ENCODE assay signal across 8 cellular contexts in genomic region chr10:62817120-62817762, GRCh38. TPM values are rescaled to one million over a fixed set of nuclear protein-coding genes. Genes with fewer than 3 reads are reported as not detected.
A peak's percentile ranks its signal among the peaks of the same experiment; 100 is the strongest.
DNase-seq lines count a peak whose midpoint lies in the region; ATAC-seq and TF ChIP-seq lines count a peak whose summit lies in the region.

No MANE protein-coding gene starts in this region.

- peaks cover 2% of the 10 kb centered on the region for H3K36me3 Mint-ChIP-seq in activated naive CD8-positive, alpha-beta T cell treated with anti-CD3 and anti-CD28 coated beads, Interleukin-2, amount 10 ng/mL, durations not matched to agents 7 days and 5 days

- peaks cover 0 to 16% of the 10 kb centered on the region in 2 donors for H3K27me3 ChIP-seq in Peyer's patch
- peaks cover 13 to 51% (median 24%) of the 10 kb centered on the region in 3 donors for H3K27me3 ChIP-seq in sigmoid colon

- no peaks in the 10 kb centered on the region for H3K9me3 Mint-ChIP-seq in activated naive CD8-positive, alpha-beta T cell treated with anti-CD3 and anti-CD28 coated beads, Interleukin-2, amount 10 ng/mL, durations not matched to agents 7 days and 5 days

- H3K4me1 ChIP-seq in Peyer's patch: peaks cover 8 to 34% (median 24%) of the 10 kb centered on the region in 4 donors
- H3K4me1 ChIP-seq in sigmoid colon: peaks cover 0 to 41% (median 38%) of the 10 kb centered on the region in 4 donors

- H3K9me3 ChIP-seq in Peyer's patch: no peaks in the 10 kb centered on the region
- H3K9me3 ChIP-seq in sigmoid colon: no peaks in the 10 kb centered on the region

- H3K27ac ChIP-seq in Peyer's patch: peak overlapping the region; percentile 70 to 99 (median 88)
- peak overlapping the region; percentile 79 to 95 (median 88) for H3K27ac ChIP-seq in sigmoid colon

- TF ChIP-seq EP300 in sigmoid colon (IDR thresholded peaks at IDR 0.05): no peak

- H3K36me3 ChIP-seq in Peyer's patch (no peaks in the 10 kb centered on the region), sigmoid colon (no peaks in the 10 kb centered on the region)

- TF ChIP-seq POLR2A in Peyer's patch (IDR thresholded peaks at IDR 0.05): no peak
- no peak for TF ChIP-seq POLR2A in sigmoid colon (IDR thresholded peaks at IDR 0.05)

- TF ChIP-seq CTCF in Peyer's patch (IDR thresholded peaks at IDR 0.05) (no peak), sigmoid colon (IDR thresholded peaks at IDR 0.05) (no peak)

- peak overlapping the region; percentile 97 for H3K27ac Mint-ChIP-seq in activated naive CD8-positive, alpha-beta T cell treated with anti-CD3 and anti-CD28 coated beads, Interleukin-2, amount 10 ng/mL, durations not matched to agents 7 days and 5 days

- peaks cover 50% of the 10 kb centered on the region for H3K27me3 Mint-ChIP-seq in activated naive CD8-positive, alpha-beta T cell treated with anti-CD3 and anti-CD28 coated beads, Interleukin-2, amount 10 ng/mL, durations not matched to agents 7 days and 5 days

- POLR2A ChIA-PET in activated naive CD8-positive, alpha-beta T cell treated with anti-CD3 and anti-CD28 coated beads, Interleukin-2, amount 10 ng/mL, durations not matched to agents 7 days and 5 days (lab: Charles Lee): interaction anchor here (0.6 to 5.1 kb wide), 12 partner anchors 12 to 812 kb away, joined by 3 to 73 read pairs (median 4); partner anchors contain the start of genes ADO and NRBF2

- ATAC-seq in HG02571 (IDR thresholded peaks at IDR 0.05; ENCODE audit: unreplicated experiment): peak; percentile 24
- peak; percentile 27 for ATAC-seq in activated naive CD8-positive, alpha-beta T cell treated with anti-CD3 and anti-CD28 coated beads, Interleukin-2, amount 10 ng/mL, durations not matched to agents 7 days and 5 days (ENCODE audit: low read depth)
- peak; percentile 64 for ATAC-seq in left ventricle myocardium superior
- ATAC-seq in GM21786 (IDR thresholded peaks at IDR 0.05; ENCODE audit: unreplicated experiment): no peak

- peak overlapping the region; percentile 92 for H3K4me3 Mint-ChIP-seq in activated naive CD8-positive, alpha-beta T cell treated with anti-CD3 and anti-CD28 coated beads, Interleukin-2, amount 10 ng/mL, durations not matched to agents 7 days and 5 days

- WGBS in sigmoid colon, 2 donors: 0 to 1% methylated on average over 49 of the region's 49 CpGs

- peak overlapping the region; percentile 81 for H3K4me3 ChIP-seq in GM08714 (ENCODE audit: low read length)
- peak overlapping the region; percentile 71 to 90 (median 82) for H3K4me3 ChIP-seq in Peyer's patch
- H3K4me3 ChIP-seq in sigmoid colon: peak overlapping the region; percentile 64 to 88 (median 78)

- H3K4me1 Mint-ChIP-seq in activated naive CD8-positive, alpha-beta T cell treated with anti-CD3 and anti-CD28 coated beads, Interleukin-2, amount 10 ng/mL, durations not matched to agents 7 days and 5 days: peaks cover 24% of the 10 kb centered on the region

- DNase-seq in Peyer's patch (peak; percentile 59 to 77 (median 70)), left ventricle myocardium superior (peak; percentile 70), sigmoid colon (peak; percentile 75), NCI-H2171 treated with DMSO at 0.1 percent for 48 hours (lab: John Stamatoyannopoulos, UW) (no peak)
- DNase-seq in activated naive CD8-positive, alpha-beta T cell treated with anti-CD3 and anti-CD28 coated beads, Interleukin-2, amount 10 ng/mL, durations not matched to agents 7 days and 5 days: peak; percentile 76

- intact Hi-C loops in left ventricle myocardium superior (cut with micrococcal nuclease) (no loop called here), sigmoid colon (cut with DNase I) (loop anchor here (5.0 kb wide), 2 partner anchors 225 to 340 kb away; no protein-coding TSS in a partner anchor)

RNA-seq across cellular contexts. Expression of gene EGR2, which starts 1.1 kb away (rescaled TPM):
- total RNA-seq in Peyer's patch (1 to 10 TPM in 1 of 4 donors, under 1 TPM in 3; 0.53 to 5.0 (median 0.69) TPM), left ventricle myocardium superior (0.55 TPM), sigmoid colon (1 to 10 TPM; 1.7 to 3.4 (median 1.8) TPM)
- 1 to 10 TPM; 1.4 to 2.2 TPM for total RNA-seq in activated naive CD8-positive, alpha-beta T cell treated with anti-CD3 and anti-CD28 coated beads, Interleukin-2, amount 10 ng/mL, durations not matched to agents 7 days and 5 days
- 1 to 10 TPM in 2 of 3 donors, under 1 TPM in 1; 0.23 to 2.2 (median 1.8) TPM for polyA plus RNA-seq in sigmoid colon

RNA-seq across cellular contexts. Expression of gene ADO, which starts 12.7 kb away (rescaled TPM):
- 10 to 100 TPM in 2 of 4 donors, 1 to 10 TPM in 2; 8.3 to 15.4 (median 12.0) TPM for total RNA-seq in Peyer's patch
- 10 to 100 TPM; 23.2 to 23.3 TPM for total RNA-seq in activated naive CD8-positive, alpha-beta T cell treated with anti-CD3 and anti-CD28 coated beads, Interleukin-2, amount 10 ng/mL, durations not matched to agents 7 days and 5 days
- total RNA-seq in left ventricle myocardium superior: 16.7 TPM
- 10 to 100 TPM; 13.0 to 18.9 (median 18.0) TPM for total RNA-seq in sigmoid colon
- 1 to 10 TPM; 5.4 to 8.1 (median 7.4) TPM for polyA plus RNA-seq in sigmoid colon
